In genomic region chr1:176857632-176858031, GRCh38 we compare ENCODE assay signal across 27 cellular contexts.
DNase-seq lines count a peak whose midpoint lies in the region; FAIRE-seq and TF ChIP-seq lines count a peak whose summit lies in the region.
"Had no signal": no experiment of that assay in that cellular context is flagged by ENCODE, and none has a peak within 500 bp of the region (broad histone marks: within the 10 kb centered on the region; RNA-seq: fewer than 3 reads in every experiment).

No MANE protein-coding gene starts in this region.

- no peak for TF ChIP-seq CTCF in AG10803 (conservative IDR thresholded peaks at IDR 0.05; ENCODE audit: low read length)
- TF ChIP-seq CTCF in D721Med (IDR thresholded peaks at IDR 0.05; ENCODE audit: insufficient read depth, missing control alignments) = no peak

- H3K4me3 ChIP-seq in AG10803 (ENCODE audit: low read length) = no peak overlapping the region
- H3K4me3 ChIP-seq: skin epidermis, tibial artery had no signal

- H3K36me3 Mint-ChIP-seq in activated CD4-positive, alpha-beta T cell treated with anti-CD3 and anti-CD28 coated beads, Interleukin-2, amount 10 ng/mL, durations not matched to agents 24 days and 14 days (ENCODE audit: low read depth) = no peaks in the 10 kb centered on the region
- H3K36me3 Mint-ChIP-seq: natural killer cell treated with Interleukin-12 subunit alpha and Interleukin-12 subunit beta and Interleukin-15 and Interleukin-18, amount 100 ng/mL, for 72 hours had no signal

- no peak overlapping the region for H3K27ac Mint-ChIP-seq in activated CD4-positive, alpha-beta T cell treated with anti-CD3 and anti-CD28 coated beads, Interleukin-2, amount 10 ng/mL, durations not matched to agents 24 days and 14 days
- H3K27ac Mint-ChIP-seq: activated naive CD4-positive, alpha-beta T cell treated with anti-CD3 and anti-CD28 coated beads for 36 hours; activated T-helper 1 cell treated with anti-CD3 and anti-CD28 coated beads, Interleukin-12 subunit alpha, Interleukin-12 subunit beta, Interleukin-2, Interleukin-4 antibody, amounts not matched to agents 30 ng/mL and 10 ng/mL and 1 ng/mL, durations not matched to agents 14 hours and 24 hours and 36 hours; B cell; natural killer cell treated with Interleukin-12 subunit alpha and Interleukin-12 subunit beta and Interleukin-15 and Interleukin-18, amount 100 ng/mL, for 72 hours; stimulated activated naive CD8-positive, alpha-beta T cell treated with anti-CD3 and anti-CD28 coated beads, Interleukin-15, amount 100 ng/mL, for 72 hours had no signal

- no peak overlapping the region for H3K4me3 Mint-ChIP-seq in activated CD4-positive, alpha-beta T cell treated with anti-CD3 and anti-CD28 coated beads, Interleukin-2, amount 10 ng/mL, durations not matched to agents 24 days and 14 days
- H3K4me3 Mint-ChIP-seq: activated naive CD4-positive, alpha-beta T cell treated with anti-CD3 and anti-CD28 coated beads for 36 hours; activated T-helper 1 cell treated with anti-CD3 and anti-CD28 coated beads, Interleukin-12 subunit alpha, Interleukin-12 subunit beta, Interleukin-2, Interleukin-4 antibody, amounts not matched to agents 30 ng/mL and 10 ng/mL and 1 ng/mL, durations not matched to agents 14 hours and 24 hours and 36 hours; B cell; natural killer cell treated with Interleukin-12 subunit alpha and Interleukin-12 subunit beta and Interleukin-15 and Interleukin-18, amount 100 ng/mL, for 72 hours; stimulated activated naive CD8-positive, alpha-beta T cell treated with anti-CD3 and anti-CD28 coated beads, Interleukin-15, amount 100 ng/mL, for 72 hours had no signal

- H3K9me3 Mint-ChIP-seq in activated CD4-positive, alpha-beta T cell treated with anti-CD3 and anti-CD28 coated beads, Interleukin-2, amount 10 ng/mL, durations not matched to agents 24 days and 14 days = no peaks in the 10 kb centered on the region
- H3K9me3 Mint-ChIP-seq: activated naive CD4-positive, alpha-beta T cell treated with anti-CD3 and anti-CD28 coated beads for 36 hours; activated T-helper 1 cell treated with anti-CD3 and anti-CD28 coated beads, Interleukin-12 subunit alpha, Interleukin-12 subunit beta, Interleukin-2, Interleukin-4 antibody, amounts not matched to agents 30 ng/mL and 10 ng/mL and 1 ng/mL, durations not matched to agents 14 hours and 24 hours and 36 hours; natural killer cell treated with Interleukin-12 subunit alpha and Interleukin-12 subunit beta and Interleukin-15 and Interleukin-18, amount 100 ng/mL, for 72 hours had no signal

- DNase-seq in AG10803 (ENCODE audit: low read depth) (peak; percentile 15), HT1080 (ENCODE audit: low read depth) (peak; percentile 32), astrocyte of the hippocampus (ENCODE audit: low read depth, low spot score) (peak; percentile 24), foreskin melanocyte (peak; percentile 93), nucleus accumbens (lab: John Stamatoyannopoulos, UW) (no peak), OCI-M2 (lab: John Stamatoyannopoulos, UW; ENCODE audit: unreplicated experiment) (no peak), D721Med (ENCODE audit: insufficient read length, low spot score) (no peak)
- no peak for DNase-seq in activated CD4-positive, alpha-beta T cell treated with anti-CD3 and anti-CD28 coated beads, Interleukin-2, amount 10 ng/mL, durations not matched to agents 24 days and 14 days
- DNase-seq: activated CD4-positive, alpha-beta T cell treated with anti-CD3 and anti-CD28 coated beads, Interleukin-2, amount 50 U/mL, for 48 hours; activated naive CD4-positive, alpha-beta T cell treated with anti-CD3 and anti-CD28 coated beads for 36 hours; effector CD8-positive, alpha-beta T cell; KBM-7; MM.1S; NCI-H2029 treated with DMSO at 0.1 percent for 48 hours; NCI-H526 treated with DMSO at 0.1 percent for 48 hours; stimulated activated CD4-positive, alpha-beta T cell treated with anti-CD3 and anti-CD28 coated beads, Interleukin-1b, Interleukin-23, amount 100 ng/mL, for 48 hours; stimulated activated CD8-positive, alpha-beta memory T cell treated with anti-CD3 and anti-CD28 coated beads, Interleukin-4, amount 100 ng/mL, for 48 hours; stimulated activated naive CD8-positive, alpha-beta T cell treated with anti-CD3 and anti-CD28 coated beads, Interleukin-15, amount 100 ng/mL, for 72 hours; T-helper 2 cell; tibial artery had no signal

- H3K4me1 Mint-ChIP-seq in activated CD4-positive, alpha-beta T cell treated with anti-CD3 and anti-CD28 coated beads, Interleukin-2, amount 10 ng/mL, durations not matched to agents 24 days and 14 days = no peaks in the 10 kb centered on the region
- H3K4me1 Mint-ChIP-seq: B cell; stimulated activated naive CD8-positive, alpha-beta T cell treated with anti-CD3 and anti-CD28 coated beads, Interleukin-15, amount 100 ng/mL, for 72 hours had no signal

- intact Hi-C loops in activated CD4-positive, alpha-beta T cell treated with anti-CD3 and anti-CD28 coated beads, Interleukin-2, amount 10 ng/mL, durations not matched to agents 24 days and 14 days (cut with micrococcal nuclease) = no loop called here

- H3K27me3 Mint-ChIP-seq in activated CD4-positive, alpha-beta T cell treated with anti-CD3 and anti-CD28 coated beads, Interleukin-2, amount 10 ng/mL, durations not matched to agents 24 days and 14 days = no peaks in the 10 kb centered on the region
- H3K27me3 Mint-ChIP-seq: natural killer cell treated with Interleukin-12 subunit alpha and Interleukin-12 subunit beta and Interleukin-15 and Interleukin-18, amount 100 ng/mL, for 72 hours had no signal

- FAIRE-seq in D721Med (lab: Jason Lieb, UNC) = no peak
- FAIRE-seq: A204.1, colon, HTR-8/SVneo had no signal

Comparison
In these comparisons a context has a peak if more than half of its experiments do, and no peak if none do; other contexts are left out.
1. DNase-seq: peak in AG10803 (single experiment), HT1080 (single experiment), astrocyte of the hippocampus (single experiment) and foreskin melanocyte (single experiment); none in nucleus accumbens (0 of 56), OCI-M2 (single experiment), D721Med (single experiment) and activated CD4-positive, alpha-beta T cell treated with anti-CD3 and anti-CD28 coated beads, Interleukin-2, amount 10 ng/mL, durations not matched to agents 24 days and 14 days (single experiment).